ENCODE assay signal across 7 cellular contexts in the genomic region with DNA sequence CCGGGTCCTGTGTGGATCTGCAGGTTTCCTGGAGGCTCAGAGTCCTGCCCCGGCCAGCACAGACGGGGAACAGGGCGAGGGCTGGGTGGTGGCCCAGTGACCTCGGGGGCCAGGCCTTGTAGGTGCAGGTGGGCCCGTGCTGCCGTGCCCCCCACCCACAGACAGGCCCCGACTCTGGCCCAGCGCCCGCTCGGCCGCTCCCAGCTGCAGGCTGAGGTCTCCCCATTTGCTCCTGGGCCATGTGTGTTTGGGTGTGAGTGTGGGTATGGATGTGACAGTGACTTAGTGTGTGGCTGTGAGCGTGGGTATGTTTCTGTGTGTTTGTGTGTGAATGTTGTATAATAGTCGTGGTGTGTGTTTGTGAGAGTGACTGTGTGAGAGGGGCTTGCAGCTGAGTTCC.
DNase-seq lines count a peak whose midpoint lies in the region; ATAC-seq, FAIRE-seq and TF ChIP-seq lines count a peak whose summit lies in the region.
"Not testable (repeated sequence)": the region's sequence is repeated elsewhere in the genome, so short reads cannot be mapped to it uniquely, and the experiment has no call there.

No MANE protein-coding gene starts in this region.

- not testable (repeated sequence) for TF ChIP-seq CTCF in Peyer's patch (IDR thresholded peaks at IDR 0.05); body of pancreas (IDR thresholded peaks at IDR 0.05); HepG2 (CRISPR knock-in tag; IDR thresholded peaks at IDR 0.05); sigmoid colon (IDR thresholded peaks at IDR 0.05)

- intact Hi-C loops in body of pancreas (cut with DNase I); HepG2 (cut with micrococcal nuclease; ENCODE audit: unreplicated experiment): not testable (repeated sequence)
- intact Hi-C loops in sigmoid colon (cut with DNase I): loop anchor here (5.0 kb wide), 1 partner anchor 118 kb away; no protein-coding TSS in a partner anchor

- H3K4me2 ChIP-seq in HepG2 (ENCODE audit: low read depth, low read length): not testable (repeated sequence)

- CTCF ChIA-PET in HepG2 (lab: Yijun Ruan, JAX; ENCODE audit: low intra/inter-chr PET ratio, low total read pairs): not testable (repeated sequence)

- H3K4me3 ChIP-seq in GM08714 (ENCODE audit: low read length): peak overlapping the region; percentile 13; the same call in 1 of the 2 replicates
- H3K4me3 ChIP-seq in Peyer's patch; body of pancreas; HepG2 (replicated peaks in 1 of 3; ENCODE audit: insufficient read depth in 1 of 3, low read depth in 2 of 3, low read length in 3 of 3); sigmoid colon: not testable (repeated sequence)

- DNase-seq in Peyer's patch (peak in 2 of 3 donors; percentile 25 to 45), sigmoid colon (peak; percentile 41)
- peak; percentile 30 for DNase-seq in activated CD8-positive, alpha-beta memory T cell treated with anti-CD3 and anti-CD28 coated beads for 24 hours
- DNase-seq in body of pancreas; HepG2 (ENCODE audit: low spot score): not testable (repeated sequence)

- not testable (repeated sequence) for TF ChIP-seq RAD21 in HepG2 (CRISPR knock-in tag; IDR thresholded peaks at IDR 0.05)

- H3K27ac ChIP-seq in Peyer's patch: peak overlapping the region in 2 of 4 donors; percentile 38 to 79
- not testable (repeated sequence) for H3K27ac ChIP-seq in body of pancreas; HepG2 (ENCODE audit: extremely low read length, insufficient read depth, low read length); sigmoid colon

- H3K9ac ChIP-seq in HepG2 (ENCODE audit: insufficient read depth, low read depth, low read length): not testable (repeated sequence)

- H4K20me1 ChIP-seq in HepG2 (ENCODE audit: insufficient read depth, low read length): not testable (repeated sequence)

- ATAC-seq in body of pancreas: peak; percentile 25
- not testable (repeated sequence) for ATAC-seq in HepG2

- not testable (repeated sequence) for H3K4me1 ChIP-seq in Peyer's patch; body of pancreas; HepG2 (ENCODE audit: insufficient read depth, low read length); sigmoid colon

- H3K9me3 Mint-ChIP-seq in IgD-negative memory B cell: not testable (repeated sequence)

- H3K9me3 ChIP-seq in Peyer's patch; body of pancreas; HepG2 (ENCODE audit: low read length); sigmoid colon: not testable (repeated sequence)

- H3K36me3 ChIP-seq in Peyer's patch; body of pancreas (replicated peaks in 1 of 2; ENCODE audit: insufficient read depth in 1 of 2, low read depth in 2 of 2); HepG2 (replicated peaks in 1 of 2; ENCODE audit: control insufficient read depth in 1 of 2, insufficient read depth in 2 of 2, low read length in 2 of 2); sigmoid colon: not testable (repeated sequence)

- H2AFZ ChIP-seq in HepG2 (ENCODE audit: low read length): not testable (repeated sequence)

- H3K27me3 Mint-ChIP-seq in IgD-negative memory B cell: not testable (repeated sequence)

- peak overlapping the region; percentile 67 to 91 (median 82) for H3K4me3 Mint-ChIP-seq in IgD-negative memory B cell

- not testable (repeated sequence) for FAIRE-seq in HepG2 (lab: Jason Lieb, UNC)

- not testable (repeated sequence) for TF ChIP-seq POLR2A in Peyer's patch (IDR thresholded peaks at IDR 0.05); body of pancreas (IDR thresholded peaks at IDR 0.05); HepG2 (IDR thresholded peaks at IDR 0.05; ENCODE audit: insufficient read depth in 1 of 2, low read depth in 2 of 2, low read length in 2 of 2); sigmoid colon (IDR thresholded peaks at IDR 0.05)

- not testable (repeated sequence) for BruUV-seq in HepG2 (replicated peaks; lab: Mats Ljungman, UMichigan)

- POLR2A ChIA-PET in HepG2 (lab: Yijun Ruan, JAX): not testable (repeated sequence)

- in situ Hi-C loops in HepG2 (cut with HindIII; ENCODE audit: extremely low pct_ligation_motif_present, low pct_unique_long_range_greater_than_20kb): not testable (repeated sequence)

- H3K79me2 ChIP-seq in HepG2 (ENCODE audit: insufficient read depth, low read length): not testable (repeated sequence)

- WGBS in body of pancreas, 2 donors: 79 to 85% methylated on average over 2 to 7 of the region's 14 CpGs
- WGBS in HepG2 (ENCODE audit: low lambda C conversion rate): 4% methylated on average over 2 of the region's 14 CpGs
- WGBS in sigmoid colon, 2 donors: 72 to 76% methylated on average over 12 to 14 of the region's 14 CpGs

- not testable (repeated sequence) for H3K27me3 ChIP-seq in Peyer's patch; body of pancreas; HepG2 (ENCODE audit: control insufficient read depth in 1 of 2, insufficient read depth in 2 of 2, low read length in 2 of 2); sigmoid colon

- peak overlapping the region; percentile 96 to 97 (median 97) for H3K27ac Mint-ChIP-seq in IgD-negative memory B cell

- TF ChIP-seq EP300 in HepG2 (IDR thresholded peaks at IDR 0.05; ENCODE audit: low read depth in 2 of 2, low read length in 2 of 2); HepG2 (CRISPR knock-in tag; IDR thresholded peaks at IDR 0.05; ENCODE audit: borderline replicate concordance); sigmoid colon (IDR thresholded peaks at IDR 0.05): not testable (repeated sequence)

- H3K4me1 Mint-ChIP-seq in IgD-negative memory B cell: peaks cover 29 to 35% (median 30%) of the 10 kb centered on the region in 3 donors

- H3K36me3 Mint-ChIP-seq in IgD-negative memory B cell: not testable (repeated sequence)

TF ChIP-seq in HepG2, 621 proteins besides CTCF, POLR2A, EP300 and RAD21:
- 0 out of 2 replicates have a peak, but pooled peaks have one; percentile 2 for TF ChIP-seq NONO (IDR thresholded peaks at IDR 0.05)
- not testable (repeated sequence) for TF ChIP-seq NONO (CRISPR knock-in tag; conservative IDR thresholded peaks at IDR 0.05)
